8 cellular contexts compared by ENCODE assay signal in genomic region chr12:51424662-51425539, GRCh38. TPM values are rescaled to one million over a fixed set of nuclear protein-coding genes. Genes with fewer than 3 reads are reported as not detected.
DNase-seq lines count a peak whose midpoint lies in the region; ATAC-seq and TF ChIP-seq lines count a peak whose summit lies in the region.

Gene SLC4A8 (plus strand): TSS chr12:51424831. CDS start chr12:51424988, 157 bp downstream.

- peak within 1 kb of the TSS; percentile 29 for H3K27ac Mint-ChIP-seq in stimulated activated naive CD8-positive, alpha-beta T cell treated with anti-CD3 and anti-CD28 coated beads, Interleukin-15, Interleukin-2, amounts not matched to agents 100 ng/mL and 50 ng/mL, for 24 hours

- H3K36me3 Mint-ChIP-seq in stimulated activated naive CD8-positive, alpha-beta T cell treated with anti-CD3 and anti-CD28 coated beads, Interleukin-15, Interleukin-2, amounts not matched to agents 100 ng/mL and 50 ng/mL, for 24 hours (ENCODE audit: low read depth), result no peaks in the 10 kb centered on the region

- H3K27me3 ChIP-seq in Karpas-422 (ENCODE audit: low read length) (no peaks in the 10 kb centered on the region), RWPE2 (ENCODE audit: insufficient read depth, poor library complexity, severe bottlenecking) (no peaks in the 10 kb centered on the region), neural cell (ENCODE audit: insufficient read depth, low read depth, low read length) (no peaks in the 10 kb centered on the region)

- H3K9me2 ChIP-seq in Karpas-422 (replicated peaks; ENCODE audit: insufficient read depth, low read length), result no peaks in the 10 kb centered on the region
- H3K9me2 ChIP-seq in neural cell (ENCODE audit: insufficient read depth, low read length), result no peaks in the 10 kb centered on the region

- DNase-seq in DMS53 treated with DMSO at 0.1 percent for 48 hours (lab: John Stamatoyannopoulos, UW; ENCODE audit: unreplicated experiment) (peak; percentile 91), Karpas-422 (peak; percentile 93), RWPE2 (ENCODE audit: low spot score) (peak; percentile 84), foreskin fibroblast (peak; percentile 84 to 95)
- peak; percentile 91 for DNase-seq in activated effector memory CD4-positive, alpha-beta T cell treated with anti-CD3 and anti-CD28 coated beads, Interleukin-2, amount 50 U/mL, for 16 hours

- H3K79me2 ChIP-seq in Karpas-422 (ENCODE audit: low read length), result no peaks in the 10 kb centered on the region
- H3K79me2 ChIP-seq in neural cell (replicated peaks; ENCODE audit: insufficient read depth, low read length), result peaks cover 36% of the 10 kb centered on the region

- H3F3A ChIP-seq in neural cell (ENCODE audit: insufficient read depth, low read length, poor library complexity, severe bottlenecking), result no peaks in the 10 kb centered on the region

- peaks cover 7% of the 10 kb centered on the region for H3K27me3 Mint-ChIP-seq in stimulated activated naive CD8-positive, alpha-beta T cell treated with anti-CD3 and anti-CD28 coated beads, Interleukin-15, Interleukin-2, amounts not matched to agents 100 ng/mL and 50 ng/mL, for 24 hours

- TF ChIP-seq CTCF in RWPE2 (IDR thresholded peaks at IDR 0.05; ENCODE audit: poor library complexity, severe bottlenecking) (peak; percentile 82), foreskin fibroblast (IDR thresholded peaks at IDR 0.05; ENCODE audit: low read depth, low read length) (peak; percentile 87), neural cell (IDR thresholded peaks at IDR 0.05; ENCODE audit: poor library complexity, severe bottlenecking) (peak; percentile 90)

- H3K4me1 Mint-ChIP-seq in stimulated activated naive CD8-positive, alpha-beta T cell treated with anti-CD3 and anti-CD28 coated beads, Interleukin-15, Interleukin-2, amounts not matched to agents 100 ng/mL and 50 ng/mL, for 24 hours (ENCODE audit: low read depth), result peaks cover 8% of the 10 kb centered on the region

- no peaks in the 10 kb centered on the region for H3K9me3 ChIP-seq in Karpas-422 (ENCODE audit: low read length)
- H3K9me3 ChIP-seq in RWPE2 (ENCODE audit: severe bottlenecking), result no peaks in the 10 kb centered on the region
- no peaks in the 10 kb centered on the region for H3K9me3 ChIP-seq in neural cell (ENCODE audit: low read length)

- H3K36me3 ChIP-seq in Karpas-422 (ENCODE audit: insufficient read depth, low read length) (no peaks in the 10 kb centered on the region), RWPE2 (ENCODE audit: low read depth) (no peaks in the 10 kb centered on the region), neural cell (ENCODE audit: insufficient read depth, low read length) (no peaks in the 10 kb centered on the region)

- peak within 1 kb of the TSS; percentile 80 for H3K4me3 Mint-ChIP-seq in stimulated activated naive CD8-positive, alpha-beta T cell treated with anti-CD3 and anti-CD28 coated beads, Interleukin-15, Interleukin-2, amounts not matched to agents 100 ng/mL and 50 ng/mL, for 24 hours

- H3K4me1 ChIP-seq in Karpas-422 (ENCODE audit: low read length) (peaks cover 16% of the 10 kb centered on the region), RWPE2 (ENCODE audit: insufficient read depth, poor library complexity, severe bottlenecking) (no peaks in the 10 kb centered on the region)

- ATAC-seq in GM21737 (IDR thresholded peaks at IDR 0.05; ENCODE audit: unreplicated experiment), result peak; percentile 91
- peak; percentile 93 for ATAC-seq in RWPE2 (ENCODE audit: low read depth)

- H2AFZ ChIP-seq in Karpas-422 (ENCODE audit: low read length) (peak within 1 kb of the TSS; percentile 95), neural cell (ENCODE audit: low read depth, low read length) (peak within 1 kb of the TSS; percentile 80)

- H3K4me2 ChIP-seq in Karpas-422 (ENCODE audit: low read depth, low read length, poor library complexity, severe bottlenecking) (peak within 1 kb of the TSS; percentile 65), neural cell (ENCODE audit: low read length) (peak within 1 kb of the TSS; percentile 61)

- peak within 1 kb of the TSS; percentile 64 for H3K4me3 ChIP-seq in Karpas-422 (ENCODE audit: low read length)
- peak within 1 kb of the TSS; percentile 55 for H3K4me3 ChIP-seq in RWPE2 (ENCODE audit: severe bottlenecking)
- H3K4me3 ChIP-seq in foreskin fibroblast (ENCODE audit: low read depth in 1 of 2, low read length in 2 of 2), result peak within 1 kb of the TSS; percentile 71 to 73
- H3K4me3 ChIP-seq in neural cell (ENCODE audit: low read length), result peak within 1 kb of the TSS; percentile 95

- TF ChIP-seq EP300 in neural cell (conservative IDR thresholded peaks at IDR 0.05; ENCODE audit: poor library complexity, severe bottlenecking), result peak; percentile 36

- H3K9ac ChIP-seq in Karpas-422 (ENCODE audit: low read length), result peak within 1 kb of the TSS; percentile 68
- peak within 1 kb of the TSS; percentile 88 for H3K9ac ChIP-seq in neural cell (ENCODE audit: low read length)

- no peaks in the 10 kb centered on the region for H3K9me3 Mint-ChIP-seq in stimulated activated naive CD8-positive, alpha-beta T cell treated with anti-CD3 and anti-CD28 coated beads, Interleukin-15, Interleukin-2, amounts not matched to agents 100 ng/mL and 50 ng/mL, for 24 hours

- H4K20me1 ChIP-seq in Karpas-422 (ENCODE audit: insufficient read depth, low read depth, low read length) (peaks cover 2% of the 10 kb centered on the region; the same call in 1 of the 2 replicates), neural cell (ENCODE audit: insufficient read depth) (no peaks in the 10 kb centered on the region)

- no peak within 1 kb of the TSS for H3K27ac ChIP-seq in Karpas-422 (ENCODE audit: low read length)
- H3K27ac ChIP-seq in RWPE2 (ENCODE audit: poor library complexity, severe bottlenecking), result no peak within 1 kb of the TSS
- H3K27ac ChIP-seq in neural cell (ENCODE audit: low read length), result peak within 1 kb of the TSS; percentile 83

- peak; percentile 63 for TF ChIP-seq RAD21 in neural cell (conservative IDR thresholded peaks at IDR 0.05)

TF ChIP-seq in neural cell, 6 proteins besides CTCF, POLR2A, EP300 and RAD21:
- peak; percentile 49 for TF ChIP-seq REST (IDR thresholded peaks at IDR 0.05; ENCODE audit: borderline replicate concordance)
- TF ChIP-seq MXI1 (conservative IDR thresholded peaks at IDR 0.05; ENCODE audit: poor library complexity, severe bottlenecking), result peak; percentile 78
- TF ChIP-seq EZH2 (IDR thresholded peaks at IDR 0.05; ENCODE audit: borderline replicate concordance, insufficient read depth, low read length, poor library complexity, severe bottlenecking), result no peak
- peak; percentile 83 for TF ChIP-seq POLR2AphosphoS5 (IDR thresholded peaks at IDR 0.05)
- TF ChIP-seq TAF1 (IDR thresholded peaks at IDR 0.05; ENCODE audit: low read depth), result peak; percentile 78
- peak; percentile 77 for TF ChIP-seq SMC3 (conservative IDR thresholded peaks at IDR 0.05; ENCODE audit: poor library complexity)

RNA-seq across cellular contexts. Expression of gene SLC4A8, which starts in this region (rescaled TPM):
- total RNA-seq in Karpas-422 (2014; rRNA removed; shearing (Covaris generic); ENCODE audit: low replicate concordance), result 0.43 and 9.1 TPM in 2 replicates
- 34.5 and 37.8 TPM in 2 replicates for polyA plus RNA-seq in neural cell
- 134 and 152 TPM in 2 replicates for polyA minus RNA-seq in neural cell
